In the genomic region with DNA sequence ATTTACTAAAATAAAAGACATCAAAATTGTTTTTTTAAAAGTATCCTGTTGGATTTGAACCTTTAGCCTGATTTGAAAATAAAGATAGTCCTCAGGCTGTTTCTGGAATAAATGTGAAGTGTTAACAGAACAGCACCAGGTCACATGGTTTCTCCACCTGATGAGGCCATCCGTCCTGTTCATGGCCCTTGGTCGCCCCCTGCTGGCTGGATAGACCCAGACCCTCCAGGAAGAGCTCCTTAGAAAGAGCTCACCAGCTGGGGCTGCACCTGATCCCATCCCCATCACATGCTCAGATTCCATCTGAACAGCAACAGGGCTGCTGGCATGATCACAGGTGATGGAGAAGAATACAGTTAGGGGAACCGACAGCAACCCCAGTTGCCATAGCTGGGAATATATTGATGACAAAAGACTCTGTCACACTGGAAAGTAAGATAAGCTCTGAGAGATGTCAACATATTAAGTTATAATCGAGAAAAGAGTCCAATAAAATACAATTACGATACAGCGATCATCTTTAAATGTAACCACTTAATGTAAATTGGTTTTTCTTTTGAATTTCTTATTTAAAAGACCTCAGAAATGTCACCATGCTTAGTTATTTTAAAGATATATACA, we compare ENCODE assay signal across 8 cellular contexts. TPM values are rescaled to one million over a fixed set of nuclear protein-coding genes. Genes with fewer than 3 reads are reported as not detected.
A peak's percentile ranks its signal among the peaks of the same experiment; 100 is the strongest.
DNase-seq lines count a peak whose midpoint lies in the region; ATAC-seq and TF ChIP-seq lines count a peak whose summit lies in the region.

No MANE protein-coding gene starts in this region.

- TF ChIP-seq CTCF in colonic mucosa (IDR thresholded peaks at IDR 0.05) (peak; percentile 86), liver (IDR thresholded peaks at IDR 0.05; ENCODE audit: low read depth, low read length, missing input control) (peak; percentile 62)

- peak; percentile 65 to 85 (median 78) for DNase-seq in CD4-positive, CD25-positive, alpha-beta regulatory T cell
- DNase-seq in NCI-H460 (ENCODE audit: extremely low read depth, low read depth) (peak; percentile 86), colonic mucosa (peak; percentile 92)
- peak; percentile 95 for DNase-seq in activated CD4-positive, alpha-beta T cell treated with anti-CD3 and anti-CD28 coated beads, Interleukin-2, amount 10 ng/mL, durations not matched to agents 24 days and 14 days
- peak; percentile 79 for DNase-seq in stimulated activated CD8-positive, alpha-beta memory T cell treated with anti-CD3 and anti-CD28 coated beads, Interleukin-12 subunit alpha, Interleukin-12 subunit beta, amount 100 ng/mL, for 1 hour (ENCODE audit: low read depth)

- no peak overlapping the region for H3K4me3 Mint-ChIP-seq in CD4-positive, CD25-positive, alpha-beta regulatory T cell
- H3K4me3 Mint-ChIP-seq in activated CD4-positive, alpha-beta T cell treated with anti-CD3 and anti-CD28 coated beads, Interleukin-2, amount 10 ng/mL, durations not matched to agents 24 days and 14 days: no peak overlapping the region

- no peaks in the 10 kb centered on the region for H3K36me3 Mint-ChIP-seq in CD4-positive, CD25-positive, alpha-beta regulatory T cell
- no peaks in the 10 kb centered on the region for H3K36me3 Mint-ChIP-seq in activated CD4-positive, alpha-beta T cell treated with anti-CD3 and anti-CD28 coated beads, Interleukin-2, amount 10 ng/mL, durations not matched to agents 24 days and 14 days (ENCODE audit: low read depth)

- no peaks in the 10 kb centered on the region for H3K36me3 ChIP-seq in CD4-positive, CD25-positive, alpha-beta regulatory T cell (ENCODE audit: control insufficient read depth, insufficient read depth, low read length)
- H3K36me3 ChIP-seq in colonic mucosa: no peaks in the 10 kb centered on the region
- H3K36me3 ChIP-seq in liver (ENCODE audit: control insufficient read depth in 4 of 4, insufficient read depth in 3 of 4, low read depth in 1 of 4, low read length in 3 of 4): no peaks in the 10 kb centered on the region

- no peaks in the 10 kb centered on the region for H3K4me1 ChIP-seq in CD4-positive, CD25-positive, alpha-beta regulatory T cell (ENCODE audit: control insufficient read depth, insufficient read depth, low read length, poor library complexity, severe bottlenecking)
- H3K4me1 ChIP-seq in colonic mucosa (no peaks in the 10 kb centered on the region), liver (ENCODE audit: control insufficient read depth in 4 of 4, insufficient read depth in 4 of 4, low read length in 3 of 4) (no peaks in the 10 kb centered on the region)

- peak; percentile 78 to 90 for TF ChIP-seq RAD21 in liver (IDR thresholded peaks at IDR 0.05)

- H3K27me3 ChIP-seq in CD4-positive, CD25-positive, alpha-beta regulatory T cell (ENCODE audit: control insufficient read depth, insufficient read depth, low read length): no peaks in the 10 kb centered on the region
- H3K27me3 ChIP-seq in colonic mucosa (no peaks in the 10 kb centered on the region), liver (ENCODE audit: control insufficient read depth in 4 of 4, insufficient read depth in 4 of 4, low read length in 3 of 4) (no peaks in the 10 kb centered on the region)

- H3K9me3 ChIP-seq in CD4-positive, CD25-positive, alpha-beta regulatory T cell (ENCODE audit: control insufficient read depth in 2 of 2, low read length in 2 of 2): no peaks in the 10 kb centered on the region
- H3K9me3 ChIP-seq in colonic mucosa: no peaks in the 10 kb centered on the region
- H3K9me3 ChIP-seq in liver (ENCODE audit: control insufficient read depth in 4 of 4, low read length in 3 of 4): no peaks in the 10 kb centered on the region

- H3K9me3 Mint-ChIP-seq in CD4-positive, CD25-positive, alpha-beta regulatory T cell: peaks cover 0 to 1% (median 0%) of the 10 kb centered on the region in 7 donors
- H3K9me3 Mint-ChIP-seq in activated CD4-positive, alpha-beta T cell treated with anti-CD3 and anti-CD28 coated beads, Interleukin-2, amount 10 ng/mL, durations not matched to agents 24 days and 14 days: no peaks in the 10 kb centered on the region

- no peak overlapping the region for H3K27ac ChIP-seq in CD4-positive, CD25-positive, alpha-beta regulatory T cell (ENCODE audit: insufficient read depth, low read length, poor library complexity, severe bottlenecking)
- H3K27ac ChIP-seq in colonic mucosa (no peak overlapping the region), liver (ENCODE audit: low read depth in 1 of 2, low read length in 2 of 2) (no peak overlapping the region)

- no peak overlapping the region for H3K9ac ChIP-seq in colonic mucosa (ENCODE audit: low read depth in 2 of 2, low read length in 2 of 2)
- H3K9ac ChIP-seq in liver (ENCODE audit: low read depth in 1 of 2, low read length in 2 of 2): no peak overlapping the region

- intact Hi-C loops in activated CD4-positive, alpha-beta T cell treated with anti-CD3 and anti-CD28 coated beads, Interleukin-2, amount 10 ng/mL, durations not matched to agents 24 days and 14 days (cut with micrococcal nuclease): loop anchor here (5.0 kb wide), 1 partner anchor 886 kb away; no protein-coding TSS in a partner anchor
- intact Hi-C loops in colonic mucosa (cut with DNase I): no loop called here

- H3K4me3 ChIP-seq in CD4-positive, CD25-positive, alpha-beta regulatory T cell (ENCODE audit: low read depth, low read length): no peak overlapping the region
- H3K4me3 ChIP-seq in colonic mucosa: no peak overlapping the region
- H3K4me3 ChIP-seq in liver (ENCODE audit: low read depth in 1 of 3, low read length in 3 of 3): no peak overlapping the region

- peaks cover 0 to 6% (median 0%) of the 10 kb centered on the region in 4 donors for H3K4me1 Mint-ChIP-seq in CD4-positive, CD25-positive, alpha-beta regulatory T cell
- H3K4me1 Mint-ChIP-seq in activated CD4-positive, alpha-beta T cell treated with anti-CD3 and anti-CD28 coated beads, Interleukin-2, amount 10 ng/mL, durations not matched to agents 24 days and 14 days: no peaks in the 10 kb centered on the region

- H3K27me3 Mint-ChIP-seq in CD4-positive, CD25-positive, alpha-beta regulatory T cell: peaks cover 17% of the 10 kb centered on the region
- H3K27me3 Mint-ChIP-seq in activated CD4-positive, alpha-beta T cell treated with anti-CD3 and anti-CD28 coated beads, Interleukin-2, amount 10 ng/mL, durations not matched to agents 24 days and 14 days: peaks cover 2% of the 10 kb centered on the region

- H3K27ac Mint-ChIP-seq in CD4-positive, CD25-positive, alpha-beta regulatory T cell: no peak overlapping the region
- no peak overlapping the region for H3K27ac Mint-ChIP-seq in activated CD4-positive, alpha-beta T cell treated with anti-CD3 and anti-CD28 coated beads, Interleukin-2, amount 10 ng/mL, durations not matched to agents 24 days and 14 days

- peak; percentile 95 to 96 for ATAC-seq in CD4-positive, CD25-positive, alpha-beta regulatory T cell (ENCODE audit: low read depth in 2 of 2)
- ATAC-seq in GM19328 (IDR thresholded peaks at IDR 0.05; ENCODE audit: unreplicated experiment) (peak; percentile 100), HG03378 (IDR thresholded peaks at IDR 0.05; ENCODE audit: unreplicated experiment) (peak; percentile 99)

- 41% methylated on average over 6 of the region's 6 CpGs for WGBS in liver

TF ChIP-seq in liver, 16 proteins besides CTCF, POLR2A, EP300 and RAD21:
- no peak for TF ChIP-seq ATF3 (IDR thresholded peaks at IDR 0.05)

RNA-seq across cellular contexts. Expression of gene OR2A14, which starts 4.8 kb away (rescaled TPM):
- not detected for total RNA-seq in CD4-positive, CD25-positive, alpha-beta regulatory T cell
- not detected for polyA plus RNA-seq in CD4-positive, CD25-positive, alpha-beta regulatory T cell
- total RNA-seq in NCI-H460 (2014; rRNA removed; shearing (Covaris generic)): not detected in 2 replicates
- polyA plus RNA-seq in NCI-H460 (2014; cell fraction: nucleus; rRNA removed): not detected in 2 replicates
- not detected in 2 replicates for total RNA-seq in activated CD4-positive, alpha-beta T cell treated with anti-CD3 and anti-CD28 coated beads, Interleukin-2, amount 10 ng/mL, durations not matched to agents 24 days and 14 days
- total RNA-seq in colonic mucosa (not detected), liver (not detected)
- not detected for polyA plus RNA-seq in liver

RNA-seq across cellular contexts. Expression of gene OR2A2, which starts 18.4 kb away (rescaled TPM):
- not detected for total RNA-seq in CD4-positive, CD25-positive, alpha-beta regulatory T cell
- not detected for polyA plus RNA-seq in CD4-positive, CD25-positive, alpha-beta regulatory T cell
- not detected in 2 replicates for total RNA-seq in NCI-H460 (2014; rRNA removed; shearing (Covaris generic))
- not detected in 2 replicates for polyA plus RNA-seq in NCI-H460 (2014; cell fraction: nucleus; rRNA removed)
- total RNA-seq in activated CD4-positive, alpha-beta T cell treated with anti-CD3 and anti-CD28 coated beads, Interleukin-2, amount 10 ng/mL, durations not matched to agents 24 days and 14 days: not detected in 2 replicates
- total RNA-seq in colonic mucosa (not detected), liver (not detected)
- not detected for polyA plus RNA-seq in liver

RNA-seq across cellular contexts. Expression of gene OR2A12, which starts 41.7 kb away (rescaled TPM):
- not detected for total RNA-seq in CD4-positive, CD25-positive, alpha-beta regulatory T cell
- under 1 TPM in 1 of 4 donors, not detected in 3; 0.06 TPM for polyA plus RNA-seq in CD4-positive, CD25-positive, alpha-beta regulatory T cell
- total RNA-seq in NCI-H460 (2014; rRNA removed; shearing (Covaris generic)): not detected in 2 replicates
- polyA plus RNA-seq in NCI-H460 (2014; cell fraction: nucleus; rRNA removed): not detected in 2 replicates
- total RNA-seq in activated CD4-positive, alpha-beta T cell treated with anti-CD3 and anti-CD28 coated beads, Interleukin-2, amount 10 ng/mL, durations not matched to agents 24 days and 14 days: not detected in 2 replicates
- not detected for total RNA-seq in colonic mucosa
- total RNA-seq in liver: not detected
- not detected for polyA plus RNA-seq in liver

RNA-seq across cellular contexts. Expression of gene CTAGE4, which starts 55.4 kb away (rescaled TPM):
- total RNA-seq in CD4-positive, CD25-positive, alpha-beta regulatory T cell: 3.8 TPM
- under 1 TPM in 1 of 4 donors, not detected in 3; 0.29 TPM for polyA plus RNA-seq in CD4-positive, CD25-positive, alpha-beta regulatory T cell
- total RNA-seq in NCI-H460 (2014; rRNA removed; shearing (Covaris generic)): 0.12 TPM in 2 replicates
- not detected in 2 replicates for polyA plus RNA-seq in NCI-H460 (2014; cell fraction: nucleus; rRNA removed)
- total RNA-seq in activated CD4-positive, alpha-beta T cell treated with anti-CD3 and anti-CD28 coated beads, Interleukin-2, amount 10 ng/mL, durations not matched to agents 24 days and 14 days: 0.56 and 1.1 TPM in 2 replicates
- 10 to 100 TPM in 1 of 2 donors, 1 to 10 TPM in 1; 9.9 to 12.1 TPM for total RNA-seq in colonic mucosa
- total RNA-seq in liver: 1 to 10 TPM; 1.4 to 1.7 TPM
- 1 to 10 TPM in 1 of 2 donors, under 1 TPM in 1; 0.55 to 1.4 TPM for polyA plus RNA-seq in liver

RNA-seq across cellular contexts. Expression of gene OR2A25, which starts 58.2 kb away (rescaled TPM):
- not detected for total RNA-seq in CD4-positive, CD25-positive, alpha-beta regulatory T cell
- not detected for polyA plus RNA-seq in CD4-positive, CD25-positive, alpha-beta regulatory T cell
- not detected in 2 replicates for total RNA-seq in NCI-H460 (2014; rRNA removed; shearing (Covaris generic))
- polyA plus RNA-seq in NCI-H460 (2014; cell fraction: nucleus; rRNA removed): not detected in 2 replicates
- not detected in 2 replicates for total RNA-seq in activated CD4-positive, alpha-beta T cell treated with anti-CD3 and anti-CD28 coated beads, Interleukin-2, amount 10 ng/mL, durations not matched to agents 24 days and 14 days
- total RNA-seq in colonic mucosa (not detected), liver (not detected)
- polyA plus RNA-seq in liver: not detected
